8 cellular contexts compared by ENCODE assay signal in the genomic region with DNA sequence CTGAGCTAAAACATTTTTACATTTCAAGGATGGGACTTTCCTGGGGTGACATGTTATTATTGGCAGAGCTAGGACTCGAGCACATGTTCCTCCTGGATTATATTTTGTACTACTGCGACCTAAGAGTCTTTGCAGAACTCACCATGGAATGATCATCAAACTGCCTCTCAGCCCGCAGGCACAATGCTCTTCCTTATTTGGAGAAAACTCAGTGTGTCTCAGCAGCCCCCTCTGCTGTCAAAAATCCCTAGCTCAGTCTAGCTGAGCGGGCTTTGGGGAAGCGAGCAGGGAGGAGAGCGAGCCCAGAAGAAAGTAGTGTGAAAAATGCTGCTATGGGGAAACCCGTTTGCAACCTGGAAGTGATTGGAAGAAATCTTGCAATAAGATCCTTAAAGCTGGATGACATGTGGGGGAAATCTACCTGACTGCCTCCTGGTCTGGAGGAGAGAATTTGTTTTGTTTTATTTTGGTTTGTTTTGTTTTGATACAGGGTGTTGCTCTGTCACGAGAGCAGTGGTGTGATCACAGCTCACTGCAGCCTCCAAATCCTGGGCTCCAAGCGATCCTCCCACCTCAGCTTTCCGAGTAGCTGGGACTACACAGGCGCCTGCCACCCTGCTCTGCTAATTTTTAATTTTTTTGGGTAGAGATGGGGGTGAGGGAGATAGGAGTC.
DNase-seq lines count a peak whose midpoint lies in the region; ATAC-seq and TF ChIP-seq lines count a peak whose summit lies in the region.

No MANE protein-coding gene starts in this region.

- H3K27me3 ChIP-seq in lung (ENCODE audit: control insufficient read depth, insufficient read depth): no peaks in the 10 kb centered on the region

- H3K4me1 ChIP-seq in lung (ENCODE audit: control insufficient read depth in 2 of 2, insufficient read depth in 2 of 2, low read length in 2 of 2): no peaks in the 10 kb centered on the region

- no peaks in the 10 kb centered on the region for H3K9me3 ChIP-seq in lung (ENCODE audit: control insufficient read depth in 2 of 2, insufficient read depth in 1 of 2, low read length in 1 of 2)

- H3K27ac ChIP-seq in lung (ENCODE audit: low read depth in 1 of 2, low read length in 1 of 2): no peak overlapping the region

- no peaks in the 10 kb centered on the region for H3K36me3 ChIP-seq in lung (ENCODE audit: control insufficient read depth in 2 of 2, insufficient read depth in 2 of 2, low read length in 2 of 2)

- WGBS in lung, 2 donors: 17% methylated on average over 11 of the region's 11 CpGs

- peak; percentile 79 to 81 for DNase-seq in AML-193 (lab: John Stamatoyannopoulos, UW)
- peak; percentile 40 for DNase-seq in GM19238 (ENCODE audit: insufficient read length, low spot score)
- peak; percentile 68 for DNase-seq in NCI-H526 treated with DMSO at 0.1 percent for 48 hours (lab: John Stamatoyannopoulos, UW)
- DNase-seq in activated CD4-positive, alpha-beta T cell treated with anti-CD3 and anti-CD28 coated beads, Interleukin-2, amount 50 U/mL, for 1 hour: peak; percentile 76
- peak; percentile 90 for DNase-seq in ecto neural progenitor cell (ENCODE audit: low spot score)
- DNase-seq in lung (ENCODE audit: low spot score): peak; percentile 91
- peak; percentile 54 to 71 (median 61) for DNase-seq in stimulated activated CD4-positive, alpha-beta T cell treated with anti-CD3 and anti-CD28 coated beads, TNF-alpha, amount 100 ng/mL, for 48 hours (ENCODE audit: low read depth in 3 of 3)

- TF ChIP-seq CTCF in lung (IDR thresholded peaks at IDR 0.05; ENCODE audit: control extremely low read depth, extremely low read depth): peak; percentile 93

- ATAC-seq in HG03469 (IDR thresholded peaks at IDR 0.05; ENCODE audit: unreplicated experiment) (peak; percentile 83), lung (ENCODE audit: insufficient read depth, low FRiP score) (peak; percentile 97)

- no peak overlapping the region for H3K4me3 ChIP-seq in lung

Comparison
In these comparisons a context has a peak if more than half of its experiments do, and no peak if none do; other contexts are left out.
1. DNase-seq: peak in every context shown above with its lines; median percentile 91 in lung; 90 in ecto neural progenitor cell; 80 in AML-193; 76 in activated CD4-positive, alpha-beta T cell treated with anti-CD3 and anti-CD28 coated beads, Interleukin-2, amount 50 U/mL, for 1 hour; 68 in NCI-H526 treated with DMSO at 0.1 percent for 48 hours; 61 in stimulated activated CD4-positive, alpha-beta T cell treated with anti-CD3 and anti-CD28 coated beads, TNF-alpha, amount 100 ng/mL, for 48 hours; 40 in GM19238.